ENCODE assay signal across 1 cellular context in genomic region chr17:82737981-82738877, GRCh38.
TF ChIP-seq lines count a peak whose summit lies in the region.

No MANE protein-coding gene starts in this region.

TF ChIP-seq in HepG2, 621 proteins besides CTCF, POLR2A, EP300 and RAD21 (continued from another document and continues in another):
- TF ChIP-seq HMG20B (CRISPR knock-in tag; conservative IDR thresholded peaks at IDR 0.05) (peak; percentile 96), MTF2 (CRISPR knock-in tag; IDR thresholded peaks at IDR 0.05; ENCODE audit: borderline replicate concordance) (peak; percentile 71; the same call in 1 of the 2 replicates), PAX8 (CRISPR knock-in tag; IDR thresholded peaks at IDR 0.05; ENCODE audit: borderline replicate concordance) (peak; percentile 100), TBL1XR1 (IDR thresholded peaks at IDR 0.05; ENCODE audit: borderline replicate concordance, low read length, partially characterized antibody) (peak; percentile 27), SIX1 (CRISPR knock-in tag; IDR thresholded peaks at IDR 0.05; ENCODE audit: borderline replicate concordance) (no peak), SMAD1 (CRISPR knock-in tag; IDR thresholded peaks at IDR 0.05; ENCODE audit: borderline replicate concordance, low read depth) (peak; percentile 96; the same call in 1 of the 2 replicates), NFRKB (IDR thresholded peaks at IDR 0.05) (no peak), ZNF180 (CRISPR knock-in tag; IDR thresholded peaks at IDR 0.05; ENCODE audit: borderline replicate concordance, low read depth) (no peak), POGK (CRISPR knock-in tag; conservative IDR thresholded peaks at IDR 0.05) (peak; percentile 99), PRDM10 (CRISPR knock-in tag; IDR thresholded peaks at IDR 0.05; ENCODE audit: low read depth) (peak; percentile 90), PCBP2 (optimal IDR thresholded peaks at IDR 0.05; ENCODE audit: low read depth, low read length, poor library complexity, severe bottlenecking) (no peak), KLF11 (CRISPR knock-in tag; IDR thresholded peaks at IDR 0.05) (peak; percentile 100), EED (CRISPR knock-in tag; IDR thresholded peaks at IDR 0.05) (peak; percentile 97), MBD4 (IDR thresholded peaks at IDR 0.05; ENCODE audit: borderline replicate concordance, low read length) (no peak), PHB2 (IDR thresholded peaks at IDR 0.05; ENCODE audit: partially characterized antibody) (no peak), POLR2G (IDR thresholded peaks at IDR 0.05; ENCODE audit: low read depth, low read length) (peak; percentile 68), AKAP8 (CRISPR knock-in tag; IDR thresholded peaks at IDR 0.05) (peak; percentile 99), STAG1 (CRISPR knock-in tag; IDR thresholded peaks at IDR 0.05) (no peak), BHLHE40 (IDR thresholded peaks at IDR 0.05; ENCODE audit: low read length) (peak; percentile 83), CENPT (CRISPR knock-in tag; IDR thresholded peaks at IDR 0.05; ENCODE audit: low read depth) (peak; percentile 98), U2AF2 (IDR thresholded peaks at IDR 0.05; ENCODE audit: low read depth, low read length) (no peak), NR2F2 (IDR thresholded peaks at IDR 0.05; ENCODE audit: borderline replicate concordance, low read depth) (peak; percentile 74; the same call in 1 of the 2 replicates), ZBTB20 (CRISPR knock-in tag; IDR thresholded peaks at IDR 0.05; ENCODE audit: borderline replicate concordance, low read depth) (peak; percentile 100), ZNF607 (CRISPR knock-in tag; IDR thresholded peaks at IDR 0.05; ENCODE audit: borderline replicate concordance) (peak; percentile 100), ZNF547 (CRISPR knock-in tag; IDR thresholded peaks at IDR 0.05) (peak; percentile 99), ZNF574 (CRISPR knock-in tag; IDR thresholded peaks at IDR 0.05) (peak; percentile 96), THAP8 (CRISPR knock-in tag; IDR thresholded peaks at IDR 0.05; ENCODE audit: borderline replicate concordance) (peak; percentile 88; the same call in 1 of the 2 replicates), ERF (CRISPR knock-in tag; IDR thresholded peaks at IDR 0.05) (peak; percentile 100), HIC2 (CRISPR knock-in tag; IDR thresholded peaks at IDR 0.05; ENCODE audit: low read depth) (peak; percentile 98), USF2 (IDR thresholded peaks at IDR 0.05; ENCODE audit: low read depth, low read length) (peak; percentile 72), USF2 (CRISPR knock-in tag; IDR thresholded peaks at IDR 0.05; ENCODE audit: borderline replicate concordance) (peak; percentile 81; the same call in 1 of the 2 replicates), ARID5B (CRISPR knock-in tag; IDR thresholded peaks at IDR 0.05) (peak; percentile 97), ZNF782 (CRISPR knock-in tag; IDR thresholded peaks at IDR 0.05; ENCODE audit: borderline replicate concordance) (peak; percentile 100), ZBTB14 (CRISPR knock-in tag; IDR thresholded peaks at IDR 0.05) (peak; percentile 85), MZF1 (CRISPR knock-in tag; IDR thresholded peaks at IDR 0.05; ENCODE audit: borderline replicate concordance) (peak; percentile 96; the same call in 1 of the 2 replicates), RNF219 (CRISPR knock-in tag; IDR thresholded peaks at IDR 0.05) (no peak; the same call in 1 of the 2 replicates), ZSCAN30 (CRISPR knock-in tag; IDR thresholded peaks at IDR 0.05) (0 out of 2 replicates have a peak, but pooled peaks have one; percentile 95), KLF9 (CRISPR knock-in tag; IDR thresholded peaks at IDR 0.05; ENCODE audit: low read depth) (peak; percentile 98), PCBP1 (IDR thresholded peaks at IDR 0.05; ENCODE audit: borderline replicate concordance, low read depth, low read length) (0 out of 2 replicates have a peak, but pooled peaks have one; percentile 75), TRIM24 (CRISPR knock-in tag; IDR thresholded peaks at IDR 0.05) (no peak; the same call in 1 of the 2 replicates)
